In the genomic region with DNA sequence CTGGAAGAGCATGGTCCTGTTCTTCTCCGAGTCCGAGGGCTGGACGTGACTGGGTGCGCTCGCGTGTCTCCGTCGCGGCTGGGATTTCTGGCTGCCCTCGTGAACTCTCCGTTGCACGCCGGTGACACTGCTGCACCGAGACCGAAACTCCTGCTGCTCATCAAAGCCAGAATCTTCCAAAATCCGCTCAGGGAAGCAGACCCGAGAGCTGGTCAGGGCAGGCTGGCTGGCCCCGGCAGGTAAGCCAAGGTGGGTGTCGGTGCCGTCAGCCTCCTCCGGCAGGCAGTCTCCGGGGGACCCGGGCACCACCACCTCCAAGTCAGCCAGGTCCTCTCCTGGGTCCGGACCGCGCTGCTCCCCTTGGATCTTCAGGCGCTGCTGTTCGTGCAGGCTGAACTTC, we compare ENCODE assay signal across 2 cellular contexts.
TF ChIP-seq lines count a peak whose summit lies in the region.

No MANE protein-coding gene starts in this region.

TF ChIP-seq in IMR-90, 13 proteins besides CTCF, POLR2A, EP300 and RAD21 (continued from another document):
- TF ChIP-seq FOS (IDR thresholded peaks at IDR 0.05; ENCODE audit: low read depth, low read length) (no peak), SMC3 (IDR thresholded peaks at IDR 0.05; ENCODE audit: low read depth, low read length) (no peak), CHD1 (IDR thresholded peaks at IDR 0.05; ENCODE audit: low read depth, low read length) (no peak), MAFK (IDR thresholded peaks at IDR 0.05; ENCODE audit: low read depth, low read length) (no peak), MAZ (IDR thresholded peaks at IDR 0.05; ENCODE audit: borderline replicate concordance, low read depth, low read length) (no peak), RCOR1 (IDR thresholded peaks at IDR 0.05; ENCODE audit: insufficient replicate concordance, low read length) (no peak), CEBPB (IDR thresholded peaks at IDR 0.05; ENCODE audit: low read depth, low read length) (no peak), NFE2L2 (IDR thresholded peaks at IDR 0.05; ENCODE audit: low read depth, low read length) (no peak), MXI1 (IDR thresholded peaks at IDR 0.05; ENCODE audit: borderline replicate concordance, low read depth, low read length) (no peak)
- TF ChIP-seq, protein P1, sequence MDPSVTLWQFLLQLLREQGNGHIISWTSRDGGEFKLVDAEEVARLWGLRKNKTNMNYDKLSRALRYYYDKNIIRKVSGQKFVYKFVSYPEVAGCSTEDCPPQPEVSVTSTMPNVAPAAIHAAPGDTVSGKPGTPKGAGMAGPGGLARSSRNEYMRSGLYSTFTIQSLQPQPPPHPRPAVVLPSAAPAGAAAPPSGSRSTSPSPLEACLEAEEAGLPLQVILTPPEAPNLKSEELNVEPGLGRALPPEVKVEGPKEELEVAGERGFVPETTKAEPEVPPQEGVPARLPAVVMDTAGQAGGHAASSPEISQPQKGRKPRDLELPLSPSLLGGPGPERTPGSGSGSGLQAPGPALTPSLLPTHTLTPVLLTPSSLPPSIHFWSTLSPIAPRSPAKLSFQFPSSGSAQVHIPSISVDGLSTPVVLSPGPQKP (IDR thresholded peaks at IDR 0.05; ENCODE audit: borderline replicate concordance, low read depth, low read length), result no peak
- TF ChIP-seq, protein P2, sequence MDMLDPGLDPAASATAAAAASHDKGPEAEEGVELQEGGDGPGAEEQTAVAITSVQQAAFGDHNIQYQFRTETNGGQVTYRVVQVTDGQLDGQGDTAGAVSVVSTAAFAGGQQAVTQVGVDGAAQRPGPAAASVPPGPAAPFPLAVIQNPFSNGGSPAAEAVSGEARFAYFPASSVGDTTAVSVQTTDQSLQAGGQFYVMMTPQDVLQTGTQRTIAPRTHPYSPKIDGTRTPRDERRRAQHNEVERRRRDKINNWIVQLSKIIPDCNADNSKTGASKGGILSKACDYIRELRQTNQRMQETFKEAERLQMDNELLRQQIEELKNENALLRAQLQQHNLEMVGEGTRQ (IDR thresholded peaks at IDR 0.05; ENCODE audit: low read depth, low read length), result no peak

TF ChIP-seq in HepG2, 621 proteins besides CTCF, POLR2A, EP300 and RAD21 (continued from another document):
- TF ChIP-seq, protein P3, sequence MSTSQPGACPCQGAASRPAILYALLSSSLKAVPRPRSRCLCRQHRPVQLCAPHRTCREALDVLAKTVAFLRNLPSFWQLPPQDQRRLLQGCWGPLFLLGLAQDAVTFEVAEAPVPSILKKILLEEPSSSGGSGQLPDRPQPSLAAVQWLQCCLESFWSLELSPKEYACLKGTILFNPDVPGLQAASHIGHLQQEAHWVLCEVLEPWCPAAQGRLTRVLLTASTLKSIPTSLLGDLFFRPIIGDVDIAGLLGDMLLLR (CRISPR knock-in tag; IDR thresholded peaks at IDR 0.05), result no peak
TF ChIP-seq in HepG2: peak in this region for 1.
